In the genomic region with DNA sequence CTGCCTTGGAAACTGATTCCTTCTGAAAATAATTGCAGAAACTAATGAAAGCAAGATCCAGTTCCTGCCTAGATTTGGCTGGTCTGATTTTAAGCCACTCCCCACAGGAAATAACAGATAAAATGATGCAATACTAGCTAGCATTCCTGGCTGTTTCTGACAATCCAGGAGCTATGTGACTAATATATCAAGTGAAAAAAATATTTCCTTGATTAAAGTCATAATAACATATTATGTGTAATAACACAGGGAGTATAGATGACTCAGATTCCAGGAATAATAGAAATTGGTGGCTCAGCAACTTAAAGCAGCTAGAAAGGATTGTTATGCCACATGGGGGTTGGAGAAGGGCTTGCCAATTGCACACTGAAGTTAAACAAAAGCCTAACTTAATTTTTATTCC, we compare ENCODE assay signal across 9 cellular contexts.
DNase-seq lines count a peak whose midpoint lies in the region; ATAC-seq, FAIRE-seq and TF ChIP-seq lines count a peak whose summit lies in the region.
"Had no signal": no experiment of that assay in that cellular context is flagged by ENCODE, and none has a peak within 500 bp of the region (broad histone marks: within the 10 kb centered on the region; RNA-seq: fewer than 3 reads in every experiment).

No MANE protein-coding gene starts in this region.

- intact Hi-C loops in pancreas (cut with DNase I) = no loop called here

- H3K27ac ChIP-seq in SJSA1 (peak overlapping the region; percentile 85), pancreas (peak overlapping the region in 2 of 4 donors; percentile 47 to 60)

- no peaks in the 10 kb centered on the region for H3K36me3 ChIP-seq in SJSA1
- no peaks in the 10 kb centered on the region for H3K36me3 ChIP-seq in pancreas

- H3K9me3 ChIP-seq in SJSA1 (replicated peaks) (no peaks in the 10 kb centered on the region), pancreas (no peaks in the 10 kb centered on the region)

- H3K4me3 ChIP-seq in SJSA1 (no peak overlapping the region), pancreas (no peak overlapping the region)

- no peak for FAIRE-seq in pancreas (lab: Jason Lieb, UNC)

- no peaks in the 10 kb centered on the region for H3K27me3 ChIP-seq in SJSA1 (replicated peaks)
- H3K27me3 ChIP-seq in pancreas = no peaks in the 10 kb centered on the region

- peaks cover 20% of the 10 kb centered on the region for H3K4me1 ChIP-seq in SJSA1 (replicated peaks)
- no peaks in the 10 kb centered on the region for H3K4me1 ChIP-seq in pancreas

- DNase-seq in EL (peak; percentile 93), SJSA1 (ENCODE audit: low read depth in 1 of 2, low spot score in 2 of 2) (peak; percentile 48 to 87), fibroblast of the conjunctiva (ENCODE audit: low read depth) (peak; percentile 95), pancreas (peak in 1 of 6 donors; percentile 19), HK-2 (ENCODE audit: unreplicated experiment) (no peak), GM19240 (ENCODE audit: insufficient read length, low spot score) (no peak), RPMI8226 (no peak)
- DNase-seq: NK-92 treated with Interleukin-12 subunit alpha and Interleukin-12 subunit beta, amount 100 ng/mL, for 24 hours had no signal

- TF ChIP-seq CTCF in pancreas (IDR thresholded peaks at IDR 0.05) = no peak

- ATAC-seq in pancreas = peak; percentile 53 to 90 (median 84)
- no peak for ATAC-seq in HG03469 (IDR thresholded peaks at IDR 0.05; ENCODE audit: unreplicated experiment)

Comparison
In these comparisons a context has a peak if more than half of its experiments do, and no peak if none do; other contexts are left out.
1. DNase-seq: peak in EL (single experiment), SJSA1 (2 of 2) and fibroblast of the conjunctiva (single experiment); none in HK-2 (single experiment), GM19240 (single experiment) and RPMI8226 (single experiment).